Comparison of ENCODE assay signal across 1 cellular context in genomic region chr19:20776083-20777076, GRCh38.
TF ChIP-seq lines count a peak whose summit lies in the region.

TSS of gene ZNF66 (plus strand) at chr19:20776304. CDS start at chr19:20776448, 144 bp downstream.

TF ChIP-seq in K562, 482 proteins besides CTCF, POLR2A, EP300 and RAD21 (continued from another document and continues in another):
- TF ChIP-seq ZNF274 (IDR thresholded peaks at IDR 0.05; ENCODE audit: borderline replicate concordance, low read depth, low read length) (no peak), ATF7 (IDR thresholded peaks at IDR 0.05) (no peak), CXXC5 (CRISPR knock-in tag; IDR thresholded peaks at IDR 0.05) (no peak), ZNF347 (CRISPR knock-in tag; IDR thresholded peaks at IDR 0.05; ENCODE audit: low read depth) (no peak), GMEB1 (CRISPR knock-in tag; IDR thresholded peaks at IDR 0.05) (no peak), ATF3 (IDR thresholded peaks at IDR 0.05) (no peak), ATF3 (CRISPR knock-in tag; conservative IDR thresholded peaks at IDR 0.05) (no peak), ZNF197 (CRISPR knock-in tag; IDR thresholded peaks at IDR 0.05; ENCODE audit: low read depth) (no peak), TARDBP (IDR thresholded peaks at IDR 0.05) (no peak), ATF2 (CRISPR knock-in tag; IDR thresholded peaks at IDR 0.05) (no peak), ARID1B (IDR thresholded peaks at IDR 0.05) (no peak), MECOM (CRISPR knock-in tag; IDR thresholded peaks at IDR 0.05) (no peak), TAF9B (IDR thresholded peaks at IDR 0.05; ENCODE audit: partially characterized antibody) (peak; percentile 17), NFE2 (IDR thresholded peaks at IDR 0.05; ENCODE audit: low read depth) (no peak), PHTF2 (CRISPR knock-in tag; IDR thresholded peaks at IDR 0.05) (no peak), YY1 (IDR thresholded peaks at IDR 0.05; ENCODE audit: borderline replicate concordance in 1 of 3, control insufficient read depth in 1 of 3, extremely low read depth in 1 of 3, insufficient read depth in 3 of 3, insufficient read length in 1 of 3, insufficient replicate concordance in 2 of 3, low read depth in 1 of 3, low read length in 2 of 3) (peak in 2 of 3 experiments; percentile 15 to 66), SLC30A9 (CRISPR knock-in tag; IDR thresholded peaks at IDR 0.05) (no peak), NCOA2 (IDR thresholded peaks at IDR 0.05; ENCODE audit: partially characterized antibody in 2 of 2) (no peak), SMAD4 (CRISPR knock-in tag; conservative IDR thresholded peaks at IDR 0.05) (no peak), TCF7 (IDR thresholded peaks at IDR 0.05; ENCODE audit: borderline replicate concordance) (no peak), E2F3 (CRISPR knock-in tag; IDR thresholded peaks at IDR 0.05) (no peak), SRSF3 (IDR thresholded peaks at IDR 0.05; ENCODE audit: insufficient read depth, low read length) (no peak), POLR2B (IDR thresholded peaks at IDR 0.05; ENCODE audit: low read depth, partially characterized antibody) (peak; percentile 32), KHSRP (IDR thresholded peaks at IDR 0.05) (no peak), TBP (optimal IDR thresholded peaks at IDR 0.05; ENCODE audit: low read depth, low read length) (peak; percentile 50), NCOA6 (IDR thresholded peaks at IDR 0.05) (no peak), HMGN3 (IDR thresholded peaks at IDR 0.05; ENCODE audit: borderline replicate concordance, extremely low read depth, insufficient read length, low read depth, low read length) (no peak), MTA1 (IDR thresholded peaks at IDR 0.05; ENCODE audit: borderline replicate concordance) (no peak), ZBTB17 (CRISPR knock-in tag; IDR thresholded peaks at IDR 0.05) (no peak), RBM25 (IDR thresholded peaks at IDR 0.05; ENCODE audit: low read depth, low read length, severe bottlenecking) (peak; percentile 73), PYGO2 (tag; IDR thresholded peaks at IDR 0.05) (no peak), NFIC (IDR thresholded peaks at IDR 0.05) (no peak), ELK3 (CRISPR knock-in tag; IDR thresholded peaks at IDR 0.05) (no peak), ESRRA (IDR thresholded peaks at IDR 0.05; ENCODE audit: borderline replicate concordance, low read depth) (no peak), NRF1 (conservative IDR thresholded peaks at IDR 0.05 in 1 of 2, IDR thresholded peaks at IDR 0.05 in 1 of 2) (no peak), MAFG (tag; conservative IDR thresholded peaks at IDR 0.05) (no peak), CEBPB (tag; IDR thresholded peaks at IDR 0.05) (no peak), BCOR (IDR thresholded peaks at IDR 0.05) (no peak), SREBF2 (CRISPR knock-in tag; IDR thresholded peaks at IDR 0.05) (no peak), ZNF586 (CRISPR knock-in tag; conservative IDR thresholded peaks at IDR 0.05) (no peak), SP2 (IDR thresholded peaks at IDR 0.05; ENCODE audit: extremely low read depth, low read depth, low read length, poor library complexity, severe bottlenecking) (peak; percentile 46), RBM34 (IDR thresholded peaks at IDR 0.05; ENCODE audit: borderline replicate concordance, insufficient read depth, low read length) (no peak), MEIS2 (IDR thresholded peaks at IDR 0.05; ENCODE audit: partially characterized antibody) (peak; percentile 53), ZBTB34 (CRISPR knock-in tag; IDR thresholded peaks at IDR 0.05) (no peak), ILK (tag; IDR thresholded peaks at IDR 0.05; ENCODE audit: borderline replicate concordance, low read depth) (no peak), THAP7 (CRISPR knock-in tag; IDR thresholded peaks at IDR 0.05) (no peak), NR3C1 (CRISPR knock-in tag; IDR thresholded peaks at IDR 0.05) (no peak), NBN (IDR thresholded peaks at IDR 0.05; ENCODE audit: low read depth) (no peak), ELF1 (tag; IDR thresholded peaks at IDR 0.05) (peak; percentile 46; the same call in 1 of the 2 replicates), FIP1L1 (IDR thresholded peaks at IDR 0.05; ENCODE audit: low read depth, low read length, poor library complexity, severe bottlenecking) (no peak), NFYB (IDR thresholded peaks at IDR 0.05; ENCODE audit: extremely low read depth, insufficient read length) (peak; percentile 91), LEF1 (IDR thresholded peaks at IDR 0.05) (no peak), MYC (IDR thresholded peaks at IDR 0.05; ENCODE audit: low read depth, low read length) (no peak), MYC (CRISPR knock-in tag; IDR thresholded peaks at IDR 0.05; ENCODE audit: borderline replicate concordance, low read depth) (no peak), DMBX1 (CRISPR knock-in tag; IDR thresholded peaks at IDR 0.05; ENCODE audit: borderline replicate concordance) (no peak), E2F4 (CRISPR knock-in tag; IDR thresholded peaks at IDR 0.05; ENCODE audit: low read depth) (no peak), PBX2 (CRISPR knock-in tag; IDR thresholded peaks at IDR 0.05; ENCODE audit: low read depth) (peak; percentile 72), PBX2 (tag; conservative IDR thresholded peaks at IDR 0.05; ENCODE audit: low read depth) (peak; percentile 97), SIRT6 (IDR thresholded peaks at IDR 0.05; ENCODE audit: low read depth, low read length) (no peak), PHF8 (IDR thresholded peaks at IDR 0.05; ENCODE audit: borderline replicate concordance, low read length) (peak; percentile 56; the same call in 1 of the 2 replicates), MEF2A (IDR thresholded peaks at IDR 0.05; ENCODE audit: control insufficient read depth, low read depth, low read length) (no peak), ATF1 (CRISPR knock-in tag; IDR thresholded peaks at IDR 0.05) (no peak), ATF1 (tag; IDR thresholded peaks at IDR 0.05) (0 out of 2 replicates have a peak, but pooled peaks have one; percentile 16), ZNF445 (CRISPR knock-in tag; IDR thresholded peaks at IDR 0.05; ENCODE audit: low read depth) (no peak), POLR3G (IDR thresholded peaks at IDR 0.05; ENCODE audit: extremely low read depth, insufficient read length, insufficient replicate concordance) (no peak), CHCHD3 (CRISPR knock-in tag; IDR thresholded peaks at IDR 0.05) (no peak), NFXL1 (CRISPR knock-in tag; IDR thresholded peaks at IDR 0.05) (no peak), ZNF175 (CRISPR knock-in tag; IDR thresholded peaks at IDR 0.05; ENCODE audit: low read depth) (no peak), RAD51 (IDR thresholded peaks at IDR 0.05; ENCODE audit: borderline replicate concordance, low read depth) (no peak), TFAP4 (CRISPR knock-in tag; IDR thresholded peaks at IDR 0.05; ENCODE audit: borderline replicate concordance) (peak; percentile 89), ZBED1 (IDR thresholded peaks at IDR 0.05) (no peak)
